Comparison of ENCODE assay signal across 9 cellular contexts in genomic region chr20:1005452-1006027, GRCh38. TPM values are rescaled to one million over a fixed set of nuclear protein-coding genes. Genes with fewer than 3 reads are reported as not detected.
DNase-seq lines count a peak whose midpoint lies in the region; ATAC-seq, FAIRE-seq and TF ChIP-seq lines count a peak whose summit lies in the region.
"Had no signal": no experiment of that assay in that cellular context is flagged by ENCODE, and none has a peak within 500 bp of the region (broad histone marks: within the 10 kb centered on the region; RNA-seq: fewer than 3 reads in every experiment).

No MANE protein-coding gene starts in this region.

- ATAC-seq in GM19455 (IDR thresholded peaks at IDR 0.05; ENCODE audit: unreplicated experiment): peak; percentile 64

- H2AFZ ChIP-seq in MM.1S (ENCODE audit: low read length) (peak overlapping the region; percentile 40), keratinocyte (ENCODE audit: control insufficient read depth, low read length) (no peak overlapping the region)

- DNase-seq in COLO829 (ENCODE audit: low spot score) (peak; percentile 45), MM.1S (peak; percentile 61), keratinocyte (ENCODE audit: low read depth, low spot score) (no peak), immature natural killer cell (no peak), hepatic stellate cell (ENCODE audit: low spot score) (no peak), BE2C (no peak)
- peak; percentile 72 for DNase-seq in activated CD4-positive, alpha-beta T cell treated with anti-CD3 and anti-CD28 coated beads, Interleukin-2, amount 10 ng/mL, durations not matched to agents 24 days and 14 days

- dilution Hi-C loops in keratinocyte (cut with MboI; ENCODE audit: extremely low pct_ligation_motif_present, low sequenced_read_pairs): no loop called here

- no peak overlapping the region for H3K27ac ChIP-seq in MM.1S (ENCODE audit: low read length)
- H3K27ac ChIP-seq in keratinocyte (ENCODE audit: control insufficient read depth, insufficient read depth, low read length): no peak overlapping the region

- H4K20me1 ChIP-seq in MM.1S (ENCODE audit: insufficient read depth, low read length): no peaks in the 10 kb centered on the region
- H4K20me1 ChIP-seq in keratinocyte (ENCODE audit: control insufficient read depth, extremely low read depth, insufficient read depth, low read length): no peaks in the 10 kb centered on the region

- H3K4me3 ChIP-seq in MM.1S (ENCODE audit: low read length) (no peak overlapping the region), keratinocyte (ENCODE audit: control insufficient read depth in 2 of 3, extremely low read depth in 1 of 3, insufficient read depth in 2 of 3, low read depth in 1 of 3, low read length in 3 of 3) (no peak overlapping the region), BE2C (ENCODE audit: low read depth, low read length) (no peak overlapping the region)

- no peak overlapping the region for H3K9ac ChIP-seq in MM.1S (ENCODE audit: low read length)
- H3K9ac ChIP-seq in keratinocyte (ENCODE audit: control insufficient read depth, extremely low read depth, insufficient read depth, low read length): no peak overlapping the region

- no peak overlapping the region for H3K4me3 Mint-ChIP-seq in activated CD4-positive, alpha-beta T cell treated with anti-CD3 and anti-CD28 coated beads, Interleukin-2, amount 10 ng/mL, durations not matched to agents 24 days and 14 days
- no peak overlapping the region for H3K4me3 Mint-ChIP-seq in immature natural killer cell

- H3F3A ChIP-seq in MM.1S (ENCODE audit: insufficient read depth, low read length): 0 out of 2 replicates have a peak, but pooled peaks cover 4% of the 10 kb centered on the region

- H3K36me3 ChIP-seq in MM.1S (replicated peaks; ENCODE audit: insufficient read depth, low read length): no peaks in the 10 kb centered on the region
- no peaks in the 10 kb centered on the region for H3K36me3 ChIP-seq in keratinocyte (ENCODE audit: control insufficient read depth in 2 of 2, extremely low read depth in 1 of 2, insufficient read depth in 2 of 2, low read length in 2 of 2)
- H3K36me3 ChIP-seq in BE2C: no peaks in the 10 kb centered on the region

- intact Hi-C loops in activated CD4-positive, alpha-beta T cell treated with anti-CD3 and anti-CD28 coated beads, Interleukin-2, amount 10 ng/mL, durations not matched to agents 24 days and 14 days (cut with micrococcal nuclease): no loop called here

- no peaks in the 10 kb centered on the region for H3K9me3 Mint-ChIP-seq in activated CD4-positive, alpha-beta T cell treated with anti-CD3 and anti-CD28 coated beads, Interleukin-2, amount 10 ng/mL, durations not matched to agents 24 days and 14 days
- H3K9me3 Mint-ChIP-seq in immature natural killer cell: no peaks in the 10 kb centered on the region
- H3K9me3 Mint-ChIP-seq: brain had no signal

- H3K4me1 ChIP-seq in MM.1S (ENCODE audit: low read length) (peaks cover 6% of the 10 kb centered on the region; the same call in 1 of the 2 replicates), keratinocyte (ENCODE audit: control insufficient read depth, extremely low read depth, insufficient read depth, low read length) (no peaks in the 10 kb centered on the region), BE2C (no peaks in the 10 kb centered on the region)

- peak; percentile 87 for FAIRE-seq in keratinocyte (lab: Jason Lieb, UNC)

- no peaks in the 10 kb centered on the region for H3K9me2 ChIP-seq in MM.1S (replicated peaks; ENCODE audit: insufficient read depth, low read length)

- no peak overlapping the region for H3K4me2 ChIP-seq in MM.1S (ENCODE audit: low read depth, low read length)
- H3K4me2 ChIP-seq in keratinocyte (ENCODE audit: control insufficient read depth, extremely low read depth, insufficient read depth, low read depth, low read length): peak overlapping the region; percentile 38

- H3K79me2 ChIP-seq in MM.1S (ENCODE audit: low read length) (no peaks in the 10 kb centered on the region), keratinocyte (ENCODE audit: control insufficient read depth, insufficient read depth, low read length) (no peaks in the 10 kb centered on the region)

- H3K9me1 ChIP-seq in keratinocyte (ENCODE audit: control insufficient read depth, extremely low read depth, insufficient read depth, low read length): no peaks in the 10 kb centered on the region

- H3K27me3 ChIP-seq in MM.1S (replicated peaks; ENCODE audit: insufficient read depth, low read length) (no peaks in the 10 kb centered on the region), keratinocyte (ENCODE audit: control insufficient read depth, extremely low read depth, insufficient read depth, low read length) (peaks cover 33% of the 10 kb centered on the region), BE2C (peaks cover 9% of the 10 kb centered on the region)

- H3K27ac Mint-ChIP-seq in activated CD4-positive, alpha-beta T cell treated with anti-CD3 and anti-CD28 coated beads, Interleukin-2, amount 10 ng/mL, durations not matched to agents 24 days and 14 days: no peak overlapping the region
- no peak overlapping the region for H3K27ac Mint-ChIP-seq in immature natural killer cell

- H3K4me1 Mint-ChIP-seq in activated CD4-positive, alpha-beta T cell treated with anti-CD3 and anti-CD28 coated beads, Interleukin-2, amount 10 ng/mL, durations not matched to agents 24 days and 14 days: peaks cover 6% of the 10 kb centered on the region
- peaks cover 6 to 9% of the 10 kb centered on the region in 2 donors for H3K4me1 Mint-ChIP-seq in immature natural killer cell

- no peak for TF ChIP-seq CTCF in MM.1S (IDR thresholded peaks at IDR 0.05; ENCODE audit: low read length)
- TF ChIP-seq CTCF in keratinocyte (optimal IDR thresholded peaks at IDR 0.05 in 1 of 3, IDR thresholded peaks at IDR 0.05 in 1 of 3, conservative IDR thresholded peaks at IDR 0.05 in 1 of 3; ENCODE audit: extremely low read depth in 1 of 3, insufficient read depth in 2 of 3, low read length in 3 of 3): no peak
- no peak for TF ChIP-seq CTCF in BE2C (IDR thresholded peaks at IDR 0.05; ENCODE audit: low read depth, low read length)

- H3K36me3 Mint-ChIP-seq in activated CD4-positive, alpha-beta T cell treated with anti-CD3 and anti-CD28 coated beads, Interleukin-2, amount 10 ng/mL, durations not matched to agents 24 days and 14 days (ENCODE audit: low read depth): peaks cover 2% of the 10 kb centered on the region
- H3K36me3 Mint-ChIP-seq in immature natural killer cell: peaks cover 0 to 2% (median 0%) of the 10 kb centered on the region in 3 donors
- H3K36me3 Mint-ChIP-seq: brain had no signal

- H3K9me3 ChIP-seq in MM.1S (replicated peaks; ENCODE audit: insufficient read depth, low read length) (no peaks in the 10 kb centered on the region), keratinocyte (ENCODE audit: control insufficient read depth, low read depth, low read length) (no peaks in the 10 kb centered on the region), BE2C (no peaks in the 10 kb centered on the region)

- H3K27me3 Mint-ChIP-seq in activated CD4-positive, alpha-beta T cell treated with anti-CD3 and anti-CD28 coated beads, Interleukin-2, amount 10 ng/mL, durations not matched to agents 24 days and 14 days: peaks cover 49% of the 10 kb centered on the region
- H3K27me3 Mint-ChIP-seq in immature natural killer cell (ENCODE audit: low read depth in 3 of 3): peaks cover 10 to 25% (median 18%) of the 10 kb centered on the region in 3 donors

RNA-seq across cellular contexts. Expression of gene RSPO4, which starts 3.4 kb away (rescaled TPM):
- not detected in 2 replicates for total RNA-seq in activated CD4-positive, alpha-beta T cell treated with anti-CD3 and anti-CD28 coated beads, Interleukin-2, amount 10 ng/mL, durations not matched to agents 24 days and 14 days
- not detected in 3 replicates for polyA plus RNA-seq in keratinocyte
- polyA plus RNA-seq in keratinocyte (2011; ENCODE audit: low read depth): not detected
- not detected in 2 replicates for polyA plus RNA-seq in keratinocyte (2011; cell fraction: cytosol; rRNA removed)
- polyA plus RNA-seq in keratinocyte (2011; cell fraction: nucleus; rRNA removed): 0.04 TPM in 1 of 2 replicates, not detected in the other
- not detected in 2 replicates for polyA plus RNA-seq in keratinocyte (2012; ENCODE audit: low replicate concordance)
- not detected in 3 replicates for polyA minus RNA-seq in keratinocyte
- polyA minus RNA-seq in keratinocyte (2011; cell fraction: cytosol; rRNA and poly(A)+ RNA removed): not detected
- not detected in 2 replicates for polyA minus RNA-seq in keratinocyte (2011; cell fraction: nucleus; rRNA and poly(A)+ RNA removed)
- polyA plus RNA-seq in immature natural killer cell: not detected
- not detected for polyA plus RNA-seq in BE2C (2012; ENCODE audit: insufficient read depth, insufficient read length, low read depth)

Comparison
In these comparisons a context has a peak if more than half of its experiments do, and no peak if none do; other contexts are left out.
1. DNase-seq: peak in COLO829 (single experiment), MM.1S (single experiment) and activated CD4-positive, alpha-beta T cell treated with anti-CD3 and anti-CD28 coated beads, Interleukin-2, amount 10 ng/mL, durations not matched to agents 24 days and 14 days (single experiment); none in keratinocyte (single experiment), immature natural killer cell (0 of 3), hepatic stellate cell (single experiment) and BE2C (single experiment).